1 cellular context compared by ENCODE assay signal in genomic region chr9:85420750-85421149, GRCh38.
TF ChIP-seq lines count a peak whose summit lies in the region.

No MANE protein-coding gene starts in this region.

TF ChIP-seq in GM12878, 131 proteins besides CTCF, POLR2A, EP300 and RAD21 (continued from another document):
- no peak for TF ChIP-seq REST (IDR thresholded peaks at IDR 0.05; ENCODE audit: low read depth, low read length)
